In the genomic region with DNA sequence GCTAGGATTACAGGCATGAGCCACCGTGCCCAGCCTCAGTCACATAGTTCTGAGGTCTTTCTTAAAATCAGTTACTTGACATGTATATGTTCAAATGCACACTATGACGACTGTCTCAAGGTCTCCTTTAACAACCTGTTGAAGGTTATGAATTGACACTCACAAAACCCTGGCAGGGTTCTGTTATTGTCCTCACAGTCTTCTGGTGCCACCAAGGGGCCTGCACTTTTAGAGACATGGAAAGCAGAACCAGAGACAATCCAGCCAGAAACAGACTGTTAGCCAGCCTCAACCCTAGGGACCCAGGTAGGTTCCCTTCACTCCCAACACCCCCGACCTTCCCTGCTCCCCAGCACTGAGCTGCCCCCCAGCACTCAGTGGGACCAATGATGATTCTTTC, we compare ENCODE assay signal across 28 cellular contexts. TPM values are rescaled to one million over a fixed set of nuclear protein-coding genes. Genes with fewer than 3 reads are reported as not detected.
A peak's percentile ranks its signal among the peaks of the same experiment; 100 is the strongest.
DNase-seq lines count a peak whose midpoint lies in the region; ATAC-seq and TF ChIP-seq lines count a peak whose summit lies in the region.
"Had no signal": no experiment of that assay in that cellular context is flagged by ENCODE, and none has a peak within 500 bp of the region (broad histone marks: within the 10 kb centered on the region; RNA-seq: fewer than 3 reads in every experiment).

No MANE protein-coding gene starts in this region.

- CTCF ChIA-PET in activated naive CD4-positive, alpha-beta T cell treated with anti-CD3 and anti-CD28 coated beads, Interleukin-2, amount 10 ng/mL, durations not matched to agents 7 days and 5 days (lab: Charles Lee): no interaction called here
- CTCF ChIA-PET in HEK293 (lab: Yijun Ruan, JAX): interaction anchor here (0.6 kb wide), 1 partner anchor 609 kb away, joined by 3 read pairs; no protein-coding TSS in a partner anchor

- H3K4me1 ChIP-seq in HEK293 (ENCODE audit: control insufficient read depth, insufficient read depth, low read length) (peaks cover 5% of the 10 kb centered on the region), spleen (no peaks in the 10 kb centered on the region)
- H3K4me1 ChIP-seq: BE2C, BLaER1 had no signal

- H3K27me3 Mint-ChIP-seq in activated naive CD4-positive, alpha-beta T cell treated with anti-CD3 and anti-CD28 coated beads, Interleukin-2, amount 10 ng/mL, durations not matched to agents 7 days and 5 days: no peaks in the 10 kb centered on the region

- POLR2A ChIA-PET in HEK293 (lab: Yijun Ruan, JAX): no interaction called here

- TF ChIP-seq CTCF in HEK293 (tag by site-specific recombination; IDR thresholded peaks at IDR 0.05) (peak; percentile 58), VCaP (conservative IDR thresholded peaks at IDR 0.05) (0 out of 2 replicates have a peak, but pooled peaks have one; percentile 12), spleen (IDR thresholded peaks at IDR 0.05 in 8 of 11, conservative IDR thresholded peaks at IDR 0.05 in 3 of 11) (no peak)

- no peaks in the 10 kb centered on the region for H3K9me3 Mint-ChIP-seq in activated naive CD4-positive, alpha-beta T cell treated with anti-CD3 and anti-CD28 coated beads, Interleukin-2, amount 10 ng/mL, durations not matched to agents 7 days and 5 days

- no peaks in the 10 kb centered on the region for H3K9me3 ChIP-seq in HEK293 (ENCODE audit: control insufficient read depth, insufficient read depth, low read depth, low read length)
- H3K9me3 ChIP-seq in spleen: no peaks in the 10 kb centered on the region
- H3K9me3 ChIP-seq: BE2C, BLaER1 had no signal

- TF ChIP-seq POLR2A in spleen (IDR thresholded peaks at IDR 0.05): no peak

- H3K36me3 ChIP-seq in HEK293 (ENCODE audit: control insufficient read depth in 2 of 2, insufficient read depth in 1 of 2, low read length in 2 of 2): no peaks in the 10 kb centered on the region
- no peaks in the 10 kb centered on the region for H3K36me3 ChIP-seq in spleen
- H3K36me3 ChIP-seq: BE2C, BLaER1 had no signal

- H3K27ac ChIP-seq in HEK293 (ENCODE audit: extremely low read depth, low read depth, low read length) (no peak overlapping the region), VCaP (no peak overlapping the region), spleen (no peak overlapping the region)
- H3K27ac ChIP-seq: BLaER1 had no signal

- 63 to 85% (median 70%) methylated on average over 3 of the region's 3 CpGs for WGBS in spleen, 5 donors

- H3K27me3 ChIP-seq in spleen (replicated peaks in 1 of 7): no peaks in the 10 kb centered on the region
- H3K27me3 ChIP-seq: BE2C, BLaER1 had no signal

- peak overlapping the region; percentile 2 for H3K27ac Mint-ChIP-seq in activated naive CD4-positive, alpha-beta T cell treated with anti-CD3 and anti-CD28 coated beads, Interleukin-2, amount 10 ng/mL, durations not matched to agents 7 days and 5 days
- H3K27ac Mint-ChIP-seq: CD14-positive monocyte; CD4-positive, alpha-beta memory T cell; CD8-positive, alpha-beta memory T cell had no signal

- intact Hi-C loops in spleen (cut with DNase I; ENCODE audit: low total_unique reads): no loop called here

- no peak overlapping the region for H3K4me3 ChIP-seq in HEK293 (ENCODE audit: low read depth, low read length)
- H3K4me3 ChIP-seq in spleen: no peak overlapping the region
- H3K4me3 ChIP-seq: BLaER1, GM12878 had no signal

- DNase-seq in activated naive CD4-positive, alpha-beta T cell treated with anti-CD3 and anti-CD28 coated beads, Interleukin-2, amount 10 ng/mL, durations not matched to agents 7 days and 5 days: no peak
- no peak for DNase-seq in activated naive CD4-positive, alpha-beta T cell (lab: John Stamatoyannopoulos, UW)
- DNase-seq in middle frontal gyrus (ENCODE audit: extremely low spot score, low spot score) (no peak), spleen (no peak)
- DNase-seq: 8988T; ACHN; BE2C; C1 segment of cervical spinal cord; CD4-positive, alpha-beta memory T cell; CD4-positive, CD25-positive, alpha-beta regulatory T cell; CD8-positive, alpha-beta memory T cell; COR-L47; DMS 273 treated with DMSO at 0.1 percent for 48 hours; DMS153; DMS53; DMS79; DND-41; EL; GDM1 had no signal

- no peaks in the 10 kb centered on the region for H3K4me1 Mint-ChIP-seq in activated naive CD4-positive, alpha-beta T cell treated with anti-CD3 and anti-CD28 coated beads, Interleukin-2, amount 10 ng/mL, durations not matched to agents 7 days and 5 days
- H3K4me1 Mint-ChIP-seq: CD14-positive monocyte; CD4-positive, alpha-beta memory T cell; CD4-positive, CD25-positive, alpha-beta regulatory T cell; CD8-positive, alpha-beta memory T cell had no signal

- H3K36me3 Mint-ChIP-seq in activated naive CD4-positive, alpha-beta T cell treated with anti-CD3 and anti-CD28 coated beads, Interleukin-2, amount 10 ng/mL, durations not matched to agents 7 days and 5 days: no peaks in the 10 kb centered on the region
- H3K36me3 Mint-ChIP-seq: CD14-positive monocyte; CD4-positive, alpha-beta memory T cell; CD4-positive, CD25-positive, alpha-beta regulatory T cell; CD8-positive, alpha-beta memory T cell had no signal

- ATAC-seq in HG03378 (IDR thresholded peaks at IDR 0.05; ENCODE audit: unreplicated experiment): no peak
- ATAC-seq: GM12878 had no signal

- no peak overlapping the region for H3K4me3 Mint-ChIP-seq in activated naive CD4-positive, alpha-beta T cell treated with anti-CD3 and anti-CD28 coated beads, Interleukin-2, amount 10 ng/mL, durations not matched to agents 7 days and 5 days
- H3K4me3 Mint-ChIP-seq: CD14-positive monocyte; CD4-positive, alpha-beta memory T cell; CD4-positive, CD25-positive, alpha-beta regulatory T cell; CD8-positive, alpha-beta memory T cell had no signal

TF ChIP-seq in HEK293, 187 proteins besides CTCF, POLR2A, EP300 and RAD21:
- TF ChIP-seq ZNF24 (tag by site-specific recombination; IDR thresholded peaks at IDR 0.05): no peak
- no peak for TF ChIP-seq MYNN (tag by site-specific recombination; IDR thresholded peaks at IDR 0.05; ENCODE audit: borderline replicate concordance)
- no peak for TF ChIP-seq ZNF48 (tag by site-specific recombination; IDR thresholded peaks at IDR 0.05)
- TF ChIP-seq ZBTB1 (tag by site-specific recombination; IDR thresholded peaks at IDR 0.05): no peak
- TF ChIP-seq ZBTB8A (tag by site-specific recombination; IDR thresholded peaks at IDR 0.05): no peak
- no peak for TF ChIP-seq ZFP69B (tag by site-specific recombination; IDR thresholded peaks at IDR 0.05)

RNA-seq across cellular contexts. Expression of a gene that starts 26.4 kb away (rescaled TPM):
- total RNA-seq in spleen: not detected
- not detected for polyA plus RNA-seq in spleen
- total RNA-seq: CD4-positive, alpha-beta memory T cell; CD4-positive, CD25-positive, alpha-beta regulatory T cell; CD8-positive, alpha-beta memory T cell; Daoy; G401; GM12878 had no signal
- polyA plus RNA-seq: AG04450; CD14-positive monocyte; CD4-positive, alpha-beta memory T cell; CD4-positive, CD25-positive, alpha-beta regulatory T cell; CD8-positive, alpha-beta memory T cell; GM12878 had no signal

Comparison
In these comparisons a context has a peak if more than half of its experiments do, and no peak if none do; other contexts are left out.
1. CTCF ChIP-seq: peak in HEK293 (single experiment) and VCaP (single experiment); none in spleen (0 of 11).